In the genomic region with DNA sequence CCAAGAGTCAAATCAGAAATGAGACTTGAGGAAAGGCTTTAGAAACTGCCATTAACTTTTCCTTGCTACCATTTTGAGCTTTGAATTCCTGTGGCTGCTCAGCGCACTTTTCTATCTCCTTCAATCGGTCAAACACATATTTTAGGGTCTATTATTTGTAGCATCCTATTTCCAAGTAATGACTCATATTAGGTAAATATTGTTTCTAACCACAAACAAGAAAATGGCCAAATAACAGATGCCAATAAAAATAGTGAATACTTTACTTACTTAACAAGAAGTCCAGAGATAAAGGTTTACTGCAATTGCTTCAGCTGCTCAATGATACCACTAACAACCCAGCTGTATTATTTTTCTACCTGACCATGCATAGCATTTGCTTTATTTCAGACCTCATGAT, we compare ENCODE assay signal across 18 cellular contexts. TPM values are rescaled to one million over a fixed set of nuclear protein-coding genes. Genes with fewer than 3 reads are reported as not detected.
"Had no signal": no experiment of that assay in that cellular context is flagged by ENCODE, and none has a peak within 500 bp of the region (broad histone marks: within the 10 kb centered on the region; RNA-seq: fewer than 3 reads in every experiment).

No MANE protein-coding gene starts in this region.

- H3K27me3 ChIP-seq: hepatocyte had no signal

- H2AFZ ChIP-seq: hepatocyte had no signal

- H3K27ac ChIP-seq: hepatocyte, skin epidermis had no signal

- FAIRE-seq: keratinocyte had no signal

- H3K4me3 ChIP-seq: hepatocyte, skin epidermis had no signal

- DNase-seq: activated CD4-positive, CD25-positive, alpha-beta regulatory T cell treated with anti-CD3 and anti-CD28 coated beads, Interleukin-2, amount 50 U/mL, for 72 hours; activated naive CD4-positive, alpha-beta T cell; activated naive CD8-positive, alpha-beta T cell treated with anti-CD3 and anti-CD28 coated beads, Interleukin-2, amount 10 ng/mL, durations not matched to agents 7 days and 5 days; central memory CD4-positive, alpha-beta T cell; dermis blood vessel endothelial cell; left ventricle myocardium superior; mesenchymal stem cell; naive thymus-derived CD8-positive, alpha-beta T cell; retina; stimulated activated CD4-positive, alpha-beta T cell treated with anti-CD3 and anti-CD28 coated beads, Interleukin-4, amount 100 ng/mL, for 4 hours; T-cell; T-helper 9 cell had no signal

- H3K4me2 ChIP-seq: hepatocyte had no signal

- H3K79me2 ChIP-seq: hepatocyte had no signal

RNA-seq across cellular contexts. Expression of a gene that starts 29.7 kb away (rescaled TPM):
- total RNA-seq: activated CD8-positive, alpha-beta memory T cell treated with anti-CD3 and anti-CD28 coated beads for 36 hours; activated naive CD8-positive, alpha-beta T cell treated with anti-CD3 and anti-CD28 coated beads, Interleukin-2, amount 10 ng/mL, durations not matched to agents 7 days and 5 days; activated T-helper 1 cell treated with anti-CD3 and anti-CD28 coated beads, Interleukin-12 subunit alpha, Interleukin-12 subunit beta, Interleukin-2, Interleukin-4 antibody, amounts not matched to agents 30 ng/mL and 10 ng/mL and 1 ng/mL, durations not matched to agents 14 hours and 24 hours and 36 hours; epithelial cell of proximal tubule; naive thymus-derived CD8-positive, alpha-beta T cell; T-cell had no signal
- polyA plus RNA-seq: hepatocyte; naive thymus-derived CD8-positive, alpha-beta T cell had no signal
